8 cellular contexts compared by ENCODE assay signal in the genomic region with DNA sequence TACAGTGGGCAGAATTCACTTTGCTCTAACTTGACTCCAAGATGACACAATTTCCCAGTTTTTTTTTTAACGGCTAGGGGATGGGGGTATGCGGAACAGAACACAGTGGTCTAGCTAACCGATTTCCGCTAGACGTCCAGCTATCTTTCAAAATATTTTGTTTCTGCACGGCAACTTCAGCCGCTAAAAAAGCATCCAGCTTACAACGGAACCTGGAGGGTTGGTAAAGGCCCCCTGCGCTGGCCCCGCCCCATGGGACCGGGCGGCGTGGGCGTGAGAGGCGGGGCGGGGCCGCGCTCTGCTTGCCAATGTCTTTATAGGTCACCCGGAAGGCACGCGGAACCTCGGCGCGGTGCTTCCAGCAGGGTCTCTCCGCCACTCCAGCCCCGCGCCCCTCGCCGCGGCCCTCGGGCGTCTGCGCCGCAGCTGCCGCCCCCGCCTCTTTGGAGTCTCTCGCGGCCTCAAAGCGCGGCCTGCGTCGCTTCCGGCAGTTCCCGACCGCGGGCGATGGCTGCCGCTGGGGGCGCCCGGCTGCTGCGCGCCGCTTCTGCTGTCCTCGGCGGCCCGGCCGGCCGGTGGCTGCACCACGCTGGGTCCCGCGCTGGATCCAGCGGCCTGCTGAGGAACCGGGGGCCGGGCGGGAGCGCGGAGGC. TPM values are rescaled to one million over a fixed set of nuclear protein-coding genes. Genes with fewer than 3 reads are reported as not detected.
DNase-seq lines count a peak whose midpoint lies in the region; ATAC-seq and TF ChIP-seq lines count a peak whose summit lies in the region.

A gene with protein sequence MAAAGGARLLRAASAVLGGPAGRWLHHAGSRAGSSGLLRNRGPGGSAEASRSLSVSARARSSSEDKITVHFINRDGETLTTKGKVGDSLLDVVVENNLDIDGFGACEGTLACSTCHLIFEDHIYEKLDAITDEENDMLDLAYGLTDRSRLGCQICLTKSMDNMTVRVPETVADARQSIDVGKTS (plus strand): TSS at position 335 of the 653 bp plus-strand sequence. CDS start 173 bp downstream, at position 508.

- H3K4me3 ChIP-seq in neuron (ENCODE audit: low read length) (peak within 1 kb of the TSS; percentile 94), subcutaneous abdominal adipose tissue (ENCODE audit: low read depth in 1 of 5, low read length in 5 of 5) (peak within 1 kb of the TSS; percentile 91 to 97 (median 97))

- H3K4me1 ChIP-seq in ES-I3 (ENCODE audit: insufficient read depth, low read length) = no peaks in the 10 kb centered on the region; the same call in 1 of the 2 replicates
- H3K4me1 ChIP-seq in foreskin keratinocyte = peaks cover 19% of the 10 kb centered on the region
- peaks cover 22% of the 10 kb centered on the region for H3K4me1 ChIP-seq in neuron (ENCODE audit: insufficient read depth, low read length)
- H3K4me1 ChIP-seq in subcutaneous abdominal adipose tissue (ENCODE audit: control insufficient read depth in 5 of 5, insufficient read depth in 5 of 5, low read length in 5 of 5) = peaks cover 7 to 36% (median 28%) of the 10 kb centered on the region in 5 donors

- no peaks in the 10 kb centered on the region for H3K9me3 ChIP-seq in ES-I3 (ENCODE audit: control insufficient read depth, insufficient read depth, low read length)
- H3K9me3 ChIP-seq in neuron (ENCODE audit: low read length) = no peaks in the 10 kb centered on the region
- H3K9me3 ChIP-seq in subcutaneous abdominal adipose tissue (ENCODE audit: control insufficient read depth in 5 of 5, low read length in 5 of 5) = no peaks in the 10 kb centered on the region

- H3K27me3 ChIP-seq in foreskin keratinocyte (no peaks in the 10 kb centered on the region), neuron (ENCODE audit: insufficient read depth, low read length) (no peaks in the 10 kb centered on the region), subcutaneous abdominal adipose tissue (ENCODE audit: control insufficient read depth in 5 of 5, insufficient read depth in 4 of 5, low read length in 5 of 5) (no peaks in the 10 kb centered on the region)

- H3K36me3 ChIP-seq in ES-I3 (ENCODE audit: insufficient read depth, low read length) = no peaks in the 10 kb centered on the region
- no peaks in the 10 kb centered on the region for H3K36me3 ChIP-seq in neuron (ENCODE audit: insufficient read depth, low read length)
- H3K36me3 ChIP-seq in subcutaneous abdominal adipose tissue (ENCODE audit: control insufficient read depth in 5 of 5, insufficient read depth in 5 of 5, low read length in 5 of 5) = no peaks in the 10 kb centered on the region

- DNase-seq in Kasumi-1 (lab: John Stamatoyannopoulos, UW) (peak; percentile 68), SHP77 treated with DMSO at 0.1 percent for 48 hours (lab: John Stamatoyannopoulos, UW) (peak; percentile 74), activated gamma-delta T cell treated with Interleukin-2 at 50 U/mL for 16 hours (peak; percentile 74), foreskin keratinocyte (peak; percentile 34 to 46)

- peak within 1 kb of the TSS; percentile 71 for H3K27ac ChIP-seq in foreskin keratinocyte
- peak within 1 kb of the TSS; percentile 92 for H3K27ac ChIP-seq in subcutaneous abdominal adipose tissue (ENCODE audit: low read depth, low read length)

- peak within 1 kb of the TSS; percentile 89 for H2AFZ ChIP-seq in neuron (ENCODE audit: low read depth, low read length)

- ATAC-seq in GM21825 (IDR thresholded peaks at IDR 0.05; ENCODE audit: unreplicated experiment) (peak; percentile 86), foreskin keratinocyte (peak; percentile 94)

- peak; percentile 81 for TF ChIP-seq CTCF in foreskin keratinocyte (conservative IDR thresholded peaks at IDR 0.05)

- H3K9ac ChIP-seq in ES-I3 (ENCODE audit: low read depth, low read length) = peak within 1 kb of the TSS; percentile 89
- peak within 1 kb of the TSS; percentile 91 to 100 (median 99) for H3K9ac ChIP-seq in subcutaneous abdominal adipose tissue (ENCODE audit: low read length in 5 of 5)

RNA-seq across cellular contexts. Expression of the gene that starts here (rescaled TPM):
- 10.6 and 11.0 TPM in 2 replicates for total RNA-seq in foreskin keratinocyte
- polyA plus RNA-seq in foreskin keratinocyte = 8.7 and 10.0 TPM in 2 replicates

Comparison
In these comparisons a context has a peak if more than half of its experiments do, and no peak if none do; other contexts are left out.
1. Peak in every context shown above with its lines: DNase-seq, ATAC-seq, H3K4me3 ChIP-seq and H3K27ac ChIP-seq.